ENCODE assay signal across 28 cellular contexts in genomic region chr2:198968585-198968984, GRCh38.
"Had no signal": no experiment of that assay in that cellular context is flagged by ENCODE, and none has a peak within 500 bp of the region (broad histone marks: within the 10 kb centered on the region; RNA-seq: fewer than 3 reads in every experiment).

No MANE protein-coding gene starts in this region.

- H3K9me3 Mint-ChIP-seq: nephron progenitor cell had no signal

- H3K27me3 Mint-ChIP-seq: central memory CD8-positive, alpha-beta T cell; effector memory CD8-positive, alpha-beta T cell; naive thymus-derived CD4-positive, alpha-beta T cell had no signal

- H3K4me3 ChIP-seq: coronary artery, esophagus squamous epithelium, heart right ventricle, lower lobe of right lung, psoas muscle, skin epidermis, stomach, testis, tibial artery, upper lobe of left lung had no signal

- DNase-seq: dermis blood vessel endothelial cell; effector memory CD8-positive, alpha-beta T cell; erythroblast; esophagus squamous epithelium; foreskin melanocyte; glutamatergic neuron; heart right ventricle; hypothalamus; immature natural killer cell; left ventricle myocardium superior; lower lobe of right lung; naive thymus-derived CD4-positive, alpha-beta T cell; nephron progenitor cell; nucleus accumbens; posterior cingulate gyrus; psoas muscle; right cardiac atrium; stimulated activated CD4-positive, alpha-beta T cell treated with anti-CD3 and anti-CD28 coated beads, Interleukin-15, amount 100 ng/mL, for 24 hours; stimulated activated CD4-positive, alpha-beta T cell treated with anti-CD3 and anti-CD28 coated beads, Interleukin-2, amount 100 ng/mL, for 48 hours; stimulated activated naive CD4-positive, alpha-beta T cell treated with Interleukin-2 at 50 U/mL for 16 hours; stomach; testis; tibial artery; upper lobe of left lung had no signal

- H3K4me1 Mint-ChIP-seq: central memory CD8-positive, alpha-beta T cell; immature natural killer cell; naive thymus-derived CD4-positive, alpha-beta T cell; nephron progenitor cell had no signal

- H3K27me3 ChIP-seq: esophagus squamous epithelium, heart right ventricle, stomach, testis, tibial artery, upper lobe of left lung had no signal

- H3K4me1 ChIP-seq: esophagus squamous epithelium, heart right ventricle, lower lobe of right lung, psoas muscle, stomach, testis, tibial artery, upper lobe of left lung had no signal

- H3K36me3 Mint-ChIP-seq: immature natural killer cell; naive thymus-derived CD4-positive, alpha-beta T cell had no signal

- H3K9me3 ChIP-seq: esophagus squamous epithelium, heart right ventricle, lower lobe of right lung, psoas muscle, testis, upper lobe of left lung had no signal

- FAIRE-seq: urothelium cell line had no signal

- H3K27ac Mint-ChIP-seq: effector memory CD8-positive, alpha-beta T cell; immature natural killer cell; naive thymus-derived CD4-positive, alpha-beta T cell had no signal

- H3K4me3 Mint-ChIP-seq: central memory CD8-positive, alpha-beta T cell; effector memory CD8-positive, alpha-beta T cell; immature natural killer cell; naive thymus-derived CD4-positive, alpha-beta T cell; nephron progenitor cell had no signal

- H3K27ac ChIP-seq: coronary artery, esophagus squamous epithelium, heart right ventricle, lower lobe of right lung, psoas muscle, skin epidermis, stomach, testis, tibial artery, upper lobe of left lung had no signal

- H3K36me3 ChIP-seq: esophagus squamous epithelium, heart right ventricle, lower lobe of right lung, stomach, tibial artery, upper lobe of left lung had no signal

- ATAC-seq: effector memory CD8-positive, alpha-beta T cell; heart right ventricle; left ventricle myocardium superior; lower lobe of right lung; naive thymus-derived CD4-positive, alpha-beta T cell; psoas muscle; right cardiac atrium had no signal
